8 cellular contexts compared by ENCODE assay signal in the genomic region with DNA sequence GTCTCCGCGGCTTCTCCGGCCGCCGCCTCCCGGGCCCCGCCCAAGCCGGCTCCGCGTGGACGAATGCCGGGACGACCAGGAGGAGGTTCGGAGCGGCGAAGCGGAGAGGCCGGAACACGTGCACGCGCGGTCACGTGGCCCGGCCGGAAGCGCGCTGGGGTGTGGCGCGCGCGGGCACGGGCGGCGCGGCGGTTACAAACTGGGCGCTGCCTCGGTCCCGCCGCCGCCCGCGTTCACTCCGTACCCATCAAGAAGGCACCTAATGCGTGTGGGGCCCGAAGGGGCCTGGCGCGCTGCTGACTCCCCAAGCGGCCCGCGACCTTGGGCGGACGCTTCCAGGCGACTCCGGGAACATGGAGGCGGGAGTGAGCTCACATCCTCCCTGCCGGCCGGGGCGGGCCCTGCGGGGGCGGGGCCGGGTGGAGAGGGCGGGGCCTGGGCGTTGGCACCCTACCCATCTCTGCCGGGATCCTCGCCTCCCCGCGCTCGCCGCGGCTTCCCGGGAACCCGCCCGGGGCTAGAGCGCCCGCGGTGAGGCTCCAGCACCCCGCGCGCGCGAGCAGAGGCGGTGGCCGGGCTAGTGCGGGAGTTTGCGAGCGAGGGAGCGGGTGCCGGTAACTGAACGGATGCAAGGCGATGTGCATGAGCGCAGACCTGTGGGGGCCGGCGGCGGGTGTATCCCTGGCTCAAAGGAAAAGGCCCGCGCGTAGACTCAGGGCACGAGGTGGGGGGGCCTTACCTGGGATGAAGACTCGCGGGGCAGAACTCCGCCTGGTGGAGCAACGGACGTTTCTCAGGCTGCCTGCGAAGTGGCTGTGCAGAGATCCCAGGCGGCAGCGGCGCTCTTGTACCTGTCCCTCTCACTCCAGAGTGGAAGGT. TPM values are rescaled to one million over a fixed set of nuclear protein-coding genes. Genes with fewer than 3 reads are reported as not detected.
DNase-seq lines count a peak whose midpoint lies in the region; ATAC-seq, FAIRE-seq and TF ChIP-seq lines count a peak whose summit lies in the region.

Gene TMEM185B (minus strand): TSS at position 367 of the 879 bp plus-strand sequence. CDS start 424 bp downstream, outside the sequence.

- peaks cover 10 to 18% of the 10 kb centered on the region in 2 donors for H3K4me1 ChIP-seq in kidney (ENCODE audit: control insufficient read depth in 1 of 2, insufficient read depth in 1 of 2, low read depth in 1 of 2, low read length in 2 of 2)

- FAIRE-seq in kidney (lab: Jason Lieb, UNC) = no peak

- no peaks in the 10 kb centered on the region for H3K9me3 ChIP-seq in kidney (ENCODE audit: control insufficient read depth in 1 of 2, low read length in 2 of 2)

- TF ChIP-seq CTCF in AG09309 (IDR thresholded peaks at IDR 0.05; ENCODE audit: control insufficient read depth, insufficient read depth, low read depth, low read length, missing control alignments) (peak; percentile 40), kidney (IDR thresholded peaks at IDR 0.05; ENCODE audit: borderline replicate concordance, extremely low read depth, insufficient read depth) (peak; percentile 21)

- H3K27ac ChIP-seq in kidney (ENCODE audit: low read depth in 2 of 2, low read length in 2 of 2) = peak within 1 kb of the TSS; percentile 94 to 97

- ATAC-seq in GM18873 (IDR thresholded peaks at IDR 0.05; ENCODE audit: low FRiP score, unreplicated experiment) (peak; percentile 73), HG03135 (IDR thresholded peaks at IDR 0.05; ENCODE audit: unreplicated experiment) (peak; percentile 84)

- H3K4me3 ChIP-seq in AG09309 (ENCODE audit: control insufficient read depth, low read depth, low read length) (peak within 1 kb of the TSS; percentile 48), kidney (ENCODE audit: low read length in 2 of 2) (peak within 1 kb of the TSS; percentile 56 to 77)

- no peaks in the 10 kb centered on the region for H3K36me3 ChIP-seq in kidney (ENCODE audit: control insufficient read depth in 1 of 2, insufficient read depth in 2 of 2, low read length in 2 of 2)

- intact Hi-C loops in kidney (cut with DNase I) = no loop called here

- peak within 1 kb of the TSS; percentile 58 to 84 for H3K9ac ChIP-seq in kidney (ENCODE audit: low read length in 2 of 2)

- no peak for DNase-seq in AG09309 (ENCODE audit: low read depth)
- peak; percentile 82 for DNase-seq in NCI-H2196 treated with DMSO at 0.1 percent for 48 hours (lab: John Stamatoyannopoulos, UW; ENCODE audit: unreplicated experiment)
- DNase-seq in activated CD4-positive, CD25-positive, alpha-beta regulatory T cell (lab: John Stamatoyannopoulos, UW) = peak; percentile 77 to 83 (median 82)
- peak; percentile 88 for DNase-seq in central memory CD4-positive, alpha-beta T cell
- peak; percentile 97 for DNase-seq in kidney
- peak; percentile 79 to 86 for DNase-seq in stimulated activated CD4-positive, alpha-beta T cell treated with anti-CD3 and anti-CD28 coated beads, Interleukin-15, amount 100 ng/mL, for 48 hours (ENCODE audit: low read depth in 2 of 2)

RNA-seq across cellular contexts. Expression of gene TMEM185B, which starts in this region (rescaled TPM):
- total RNA-seq in kidney = 28.1 TPM
- polyA plus RNA-seq in kidney (ENCODE audit: insufficient read depth, low read depth, low replicate concordance) = 8.0 TPM
